ENCODE assay signal across 8 cellular contexts in genomic region chr20:25862967-25863530, GRCh38.
DNase-seq lines count a peak whose midpoint lies in the region; ATAC-seq and TF ChIP-seq lines count a peak whose summit lies in the region.
"Not testable (repeated sequence)": the region's sequence is repeated elsewhere in the genome, so short reads cannot be mapped to it uniquely, and the experiment has no call there.

No MANE protein-coding gene starts in this region.

- not testable (repeated sequence) for H3K4me1 ChIP-seq in mesodermal cell (ENCODE audit: control insufficient read depth, insufficient read depth, low read length, poor library complexity, severe bottlenecking)

- not testable (repeated sequence) for H3K36me3 Mint-ChIP-seq in activated T-cell treated with anti-CD3 and anti-CD28 coated beads, Interleukin-2, amount 50 U/mL, for 24 hours (ENCODE audit: low read depth)

- DNase-seq in MG63 (peak; percentile 70), RPMI7951 (ENCODE audit: low read depth) (peak; percentile 89), epithelial cell of esophagus (ENCODE audit: low read depth) (peak; percentile 81)
- peak; percentile 88 for DNase-seq in activated T-cell treated with anti-CD3 and anti-CD28 coated beads, Interleukin-2, amount 50 U/mL, for 24 hours
- DNase-seq in stimulated activated CD4-positive, alpha-beta T cell treated with anti-CD3 and anti-CD28 coated beads, TNF-alpha, amount 100 ng/mL, for 24 hours (ENCODE audit: low read depth in 3 of 3): peak; percentile 62 to 84 (median 72)

- not testable (repeated sequence) for H3K27me3 ChIP-seq in MG63

- H3K36me3 ChIP-seq in MG63; mesodermal cell (ENCODE audit: control insufficient read depth, insufficient read depth, low read length): not testable (repeated sequence)

- not testable (repeated sequence) for H3K9me3 ChIP-seq in MG63; mesodermal cell (ENCODE audit: control insufficient read depth, low read length)

- H3K27ac ChIP-seq in C4-2B: peak overlapping the region; percentile 27; the same call in 1 of the 2 replicates
- not testable (repeated sequence) for H3K27ac ChIP-seq in mesodermal cell (ENCODE audit: low read depth, low read length, severe bottlenecking)

- H3K27me3 Mint-ChIP-seq in activated T-cell treated with anti-CD3 and anti-CD28 coated beads, Interleukin-2, amount 50 U/mL, for 24 hours: peaks cover 93% of the 10 kb centered on the region

- H3K4me3 ChIP-seq in MG63: peak overlapping the region; percentile 36
- peak overlapping the region; percentile 43 for H3K4me3 ChIP-seq in epithelial cell of esophagus (ENCODE audit: low read length)
- peak overlapping the region; percentile 30 for H3K4me3 ChIP-seq in mesodermal cell (ENCODE audit: extremely low read depth, insufficient read depth, low read length, poor library complexity, severe bottlenecking)

- H3K4me3 Mint-ChIP-seq in activated T-cell treated with anti-CD3 and anti-CD28 coated beads, Interleukin-2, amount 50 U/mL, for 24 hours: peak overlapping the region; percentile 53

- not testable (repeated sequence) for H3K9me3 Mint-ChIP-seq in activated T-cell treated with anti-CD3 and anti-CD28 coated beads, Interleukin-2, amount 50 U/mL, for 24 hours

- 0 to 2% methylated on average over 27 to 35 of the region's 53 CpGs for WGBS in mesodermal cell (ENCODE audit: insufficient coverage in 2 of 2), 2 experiments

- peaks cover 63% of the 10 kb centered on the region for H3K4me1 Mint-ChIP-seq in activated T-cell treated with anti-CD3 and anti-CD28 coated beads, Interleukin-2, amount 50 U/mL, for 24 hours (ENCODE audit: low read depth)

- H3K27ac Mint-ChIP-seq in activated T-cell treated with anti-CD3 and anti-CD28 coated beads, Interleukin-2, amount 50 U/mL, for 24 hours: not testable (repeated sequence)

- peak; percentile 50 for ATAC-seq in GM21367 (IDR thresholded peaks at IDR 0.05; ENCODE audit: unreplicated experiment)

- not testable (repeated sequence) for TF ChIP-seq CTCF in C4-2B (conservative IDR thresholded peaks at IDR 0.05); epithelial cell of esophagus (IDR thresholded peaks at IDR 0.05; ENCODE audit: insufficient read depth, low read depth, low read length, missing control alignments)
